In the genomic region with DNA sequence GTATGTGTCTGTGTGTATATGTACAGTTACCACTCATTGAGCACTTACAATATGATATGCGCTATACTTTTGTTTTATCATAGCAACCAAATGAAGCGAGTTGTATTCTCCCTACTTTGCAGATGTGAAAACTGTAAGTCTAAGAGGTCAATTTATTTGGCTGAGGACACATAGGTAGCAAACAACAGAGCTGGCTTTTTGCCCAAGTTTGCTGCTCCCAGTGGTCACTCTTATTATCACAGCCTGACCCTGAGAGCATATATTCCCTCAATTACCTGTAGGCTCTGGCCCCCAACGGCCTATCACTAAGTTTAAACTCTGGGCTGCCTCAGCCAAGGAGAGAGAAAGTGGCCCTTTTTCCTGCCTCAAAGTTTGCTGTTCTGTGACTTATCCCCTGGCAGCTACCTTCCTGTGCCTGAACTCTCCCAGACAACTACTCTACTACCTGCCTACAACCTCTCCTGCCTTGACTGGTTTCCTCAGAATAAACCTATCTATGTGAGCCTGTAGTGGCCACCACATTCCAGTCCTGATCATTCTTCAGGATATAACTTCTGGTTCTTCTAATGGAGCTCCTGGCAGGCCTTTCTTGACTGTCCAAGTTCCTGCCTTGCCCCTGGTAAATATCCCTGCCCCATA, we compare ENCODE assay signal across 8 cellular contexts.
DNase-seq lines count a peak whose midpoint lies in the region; ATAC-seq and TF ChIP-seq lines count a peak whose summit lies in the region.
"Had no signal": no experiment of that assay in that cellular context is flagged by ENCODE, and none has a peak within 500 bp of the region (broad histone marks: within the 10 kb centered on the region; RNA-seq: fewer than 3 reads in every experiment).

No MANE protein-coding gene starts in this region.

- DNase-seq in GM12864 (ENCODE audit: low read depth) (peak; percentile 5), SJCRH30 (peak; percentile 22 to 62), iPS DF 4.7 (ENCODE audit: extremely low read depth, low spot score) (peak; percentile 33), esophagus muscularis mucosa (ENCODE audit: extremely low spot score) (no peak)
- no peak for DNase-seq in activated CD8-positive, alpha-beta memory T cell treated with anti-CD3 and anti-CD28 coated beads, Interleukin-2, amount 50 U/mL, for 48 hours

- H3K27ac ChIP-seq in SJCRH30 (no peak overlapping the region), esophagus muscularis mucosa (replicated peaks in 1 of 4) (no peak overlapping the region)

- no peak overlapping the region for H3K4me3 ChIP-seq in GM12864 (ENCODE audit: low read depth, low read length)
- no peak overlapping the region for H3K4me3 ChIP-seq in SJCRH30
- H3K4me3 ChIP-seq in esophagus muscularis mucosa = no peak overlapping the region

- WGBS in esophagus muscularis mucosa = 80% methylated on average over 3 of the region's 3 CpGs

- intact Hi-C loops in esophagus muscularis mucosa (cut with DNase I) = no loop called here

- H3K4me1 ChIP-seq in SJCRH30 (no peaks in the 10 kb centered on the region), esophagus muscularis mucosa (no peaks in the 10 kb centered on the region)

- TF ChIP-seq EP300 in esophagus muscularis mucosa (IDR thresholded peaks at IDR 0.05) = no peak

- no peaks in the 10 kb centered on the region for H3K27me3 ChIP-seq in SJCRH30
- H3K27me3 ChIP-seq in esophagus muscularis mucosa = no peaks in the 10 kb centered on the region

- no peak for TF ChIP-seq POLR2A in esophagus muscularis mucosa (IDR thresholded peaks at IDR 0.05; ENCODE audit: low read depth)

- H3K9me3 ChIP-seq in SJCRH30 (replicated peaks) (no peaks in the 10 kb centered on the region), esophagus muscularis mucosa (no peaks in the 10 kb centered on the region)

- TF ChIP-seq CTCF in GM12864 (IDR thresholded peaks at IDR 0.05; ENCODE audit: low read depth, low read length, missing control alignments) (peak; percentile 77), esophagus muscularis mucosa (IDR thresholded peaks at IDR 0.05) (peak in 1 of 3 experiments; percentile 42)

- H3K36me3 ChIP-seq in SJCRH30 (no peaks in the 10 kb centered on the region), esophagus muscularis mucosa (no peaks in the 10 kb centered on the region)

- peak; percentile 36 for ATAC-seq in GM19468 (IDR thresholded peaks at IDR 0.05; ENCODE audit: extremely low read depth, unreplicated experiment)
- ATAC-seq in HG03378 (IDR thresholded peaks at IDR 0.05; ENCODE audit: unreplicated experiment) = peak; percentile 96
- ATAC-seq: activated T-cell treated with anti-CD3 and anti-CD28 coated beads, Interleukin-2, amount 50 U/mL, for 72 hours had no signal

Comparison
In these comparisons a context has a peak if more than half of its experiments do, and no peak if none do; other contexts are left out.
1. DNase-seq: peak in GM12864 (single experiment), SJCRH30 (2 of 2) and iPS DF 4.7 (single experiment); none in esophagus muscularis mucosa (single experiment) and activated CD8-positive, alpha-beta memory T cell treated with anti-CD3 and anti-CD28 coated beads, Interleukin-2, amount 50 U/mL, for 48 hours (single experiment).